In the genomic region with DNA sequence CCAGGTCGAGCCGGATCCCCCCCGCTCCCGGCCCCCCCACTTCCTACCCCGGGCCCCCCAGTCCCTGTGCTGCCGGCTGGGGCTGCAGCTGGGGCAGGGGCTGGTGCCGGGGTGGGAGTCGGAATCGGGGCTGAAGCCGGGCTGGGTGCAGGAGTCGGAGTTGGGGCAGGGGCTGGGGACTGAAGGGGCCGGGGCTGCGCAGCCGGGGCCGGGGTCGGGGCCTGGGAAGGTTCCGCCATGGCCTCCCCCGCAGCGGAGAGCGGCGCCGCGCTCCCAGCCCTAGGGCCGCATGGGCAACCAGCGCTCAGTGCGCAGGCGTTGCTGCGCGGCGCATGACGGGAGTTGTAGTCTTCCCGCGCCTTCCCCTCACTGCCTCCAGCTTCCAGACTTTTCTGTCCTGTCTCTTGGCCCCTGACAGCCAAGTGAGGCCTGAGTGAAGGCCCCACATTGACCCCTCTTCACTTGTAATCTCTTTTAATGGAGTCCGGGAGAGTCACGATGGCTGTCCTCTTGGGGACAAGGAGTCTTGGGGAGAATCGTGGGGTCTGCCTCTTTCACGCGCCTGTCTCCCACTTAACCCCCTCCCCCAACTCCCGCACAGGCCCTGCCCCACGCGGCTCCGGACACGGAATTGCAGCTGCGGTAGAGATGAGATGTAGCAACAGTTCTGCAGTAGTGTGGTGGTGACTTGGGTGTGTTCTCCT, we compare ENCODE assay signal across 8 cellular contexts. TPM values are rescaled to one million over a fixed set of nuclear protein-coding genes. Genes with fewer than 3 reads are reported as not detected.
DNase-seq lines count a peak whose midpoint lies in the region; ATAC-seq and TF ChIP-seq lines count a peak whose summit lies in the region.

Gene KAT2A, minus strand, starts transcription at position 302 of the 704 bp plus-strand sequence. Its CDS starts 63 bp downstream, at position 239.

- H3K27ac ChIP-seq in GM23338 (ENCODE audit: low read depth) (peak within 1 kb of the TSS; percentile 88; the same call in 1 of the 2 replicates), ascending aorta (no peak within 1 kb of the TSS), rectal smooth muscle tissue (ENCODE audit: low read depth, low read length) (peak within 1 kb of the TSS; percentile 59), uterus (peak within 1 kb of the TSS; percentile 67 to 77)

- H3K36me3 ChIP-seq in GM23338 (ENCODE audit: insufficient read depth) (no peaks in the 10 kb centered on the region), ascending aorta (peaks cover 11 to 27% of the 10 kb centered on the region in 2 donors), rectal smooth muscle tissue (ENCODE audit: control insufficient read depth, insufficient read depth, low read length) (peaks cover 8% of the 10 kb centered on the region), uterus (no peaks in the 10 kb centered on the region)

- H3K4me1 ChIP-seq in GM23338 (ENCODE audit: insufficient read depth) = peaks cover 19% of the 10 kb centered on the region; the same call in 1 of the 2 replicates
- H3K4me1 ChIP-seq in ascending aorta = peaks cover 0 to 16% of the 10 kb centered on the region in 2 donors
- no peaks in the 10 kb centered on the region for H3K4me1 ChIP-seq in rectal smooth muscle tissue (ENCODE audit: control insufficient read depth, insufficient read depth, low read length)
- peaks cover 0 to 9% of the 10 kb centered on the region in 2 donors for H3K4me1 ChIP-seq in uterus

- intact Hi-C loops in ascending aorta (cut with DNase I) (loop anchor here (5.0 kb wide), 1 partner anchor 36 kb away; no protein-coding TSS in a partner anchor), uterus (cut with DNase I; ENCODE audit: low total_unique reads) (no loop called here)

- no peaks in the 10 kb centered on the region for H3K79me2 ChIP-seq in GM23338 (replicated peaks; ENCODE audit: insufficient read depth)

- H2AFZ ChIP-seq in GM23338 = peak within 1 kb of the TSS; percentile 83

- TF ChIP-seq CTCF in GM23338 (conservative IDR thresholded peaks at IDR 0.05; ENCODE audit: low read depth in 2 of 2) = no peak
- no peak for TF ChIP-seq CTCF in ascending aorta (IDR thresholded peaks at IDR 0.05)
- no peak for TF ChIP-seq CTCF in uterus (IDR thresholded peaks at IDR 0.05)

- peaks cover 23% of the 10 kb centered on the region for H3K27me3 Mint-ChIP-seq in GM23338 (ENCODE audit: insufficient read depth, low read depth, poor library complexity)

- H3K4me1 Mint-ChIP-seq in GM23338 = peaks cover 25% of the 10 kb centered on the region

- H3K27me3 ChIP-seq in GM23338 (ENCODE audit: insufficient read depth) (no peaks in the 10 kb centered on the region), ascending aorta (no peaks in the 10 kb centered on the region), rectal smooth muscle tissue (ENCODE audit: control insufficient read depth, insufficient read depth, low read length) (no peaks in the 10 kb centered on the region), uterus (no peaks in the 10 kb centered on the region)

- H3K4me3 Mint-ChIP-seq in GM23338 = peak within 1 kb of the TSS; percentile 67

- DNase-seq in DMS 273 treated with DMSO at 0.1 percent for 48 hours (lab: John Stamatoyannopoulos, UW) (peak; percentile 38), GM23338 (ENCODE audit: low spot score) (peak; percentile 94), NCI-H1092 (lab: John Stamatoyannopoulos, UW) (peak; percentile 66), T-helper 9 cell (peak; percentile 64), ascending aorta (ENCODE audit: low spot score in 2 of 2) (peak in 1 of 2 donors; percentile 87), hepatic stellate cell (ENCODE audit: low spot score) (peak; percentile 98), uterus (peak; percentile 76 to 87)

- H3F3A ChIP-seq in GM23338 (replicated peaks; ENCODE audit: low read depth) = peaks cover 10% of the 10 kb centered on the region; the same call in 1 of the 2 replicates

- TF ChIP-seq POLR2A in uterus (IDR thresholded peaks at IDR 0.05) = peak in 1 of 2 donors; percentile 40

- H3K9ac ChIP-seq in rectal smooth muscle tissue (ENCODE audit: low read length) = no peak within 1 kb of the TSS

- peaks cover 35% of the 10 kb centered on the region for H3K36me3 Mint-ChIP-seq in GM23338 (ENCODE audit: low read depth)

- H3K9me3 ChIP-seq in ascending aorta (no peaks in the 10 kb centered on the region), uterus (no peaks in the 10 kb centered on the region)

- H3K4me3 ChIP-seq in GM23338 = peak within 1 kb of the TSS; percentile 75
- H3K4me3 ChIP-seq in ascending aorta = peak within 1 kb of the TSS; percentile 87 to 98
- peak within 1 kb of the TSS; percentile 58 for H3K4me3 ChIP-seq in rectal smooth muscle tissue (ENCODE audit: low read length)
- peak within 1 kb of the TSS; percentile 86 to 90 for H3K4me3 ChIP-seq in uterus

- H3K27ac Mint-ChIP-seq in GM23338 = peak within 1 kb of the TSS; percentile 56; the same call in 1 of the 2 replicates

- H3K9me3 Mint-ChIP-seq in GM23338 = no peaks in the 10 kb centered on the region; the same call in 2 of the 3 replicates

- H3K4me2 ChIP-seq in GM23338 = peak within 1 kb of the TSS; percentile 86

- H3K9me2 ChIP-seq in GM23338 (ENCODE audit: insufficient read depth) = no peaks in the 10 kb centered on the region

- 0 out of 2 replicates have a peak, but pooled peaks cover 2% of the 10 kb centered on the region for H4K20me1 ChIP-seq in GM23338 (replicated peaks; ENCODE audit: insufficient read depth)

- ATAC-seq in GM23338 = peak; percentile 82

TF ChIP-seq in GM23338, 12 proteins besides CTCF, POLR2A, EP300 and RAD21 (continues in another document):
- no peak for TF ChIP-seq ZNF462 (CRISPR knock-in tag; IDR thresholded peaks at IDR 0.05)
- peak; percentile 70 for TF ChIP-seq POLR2AphosphoS5 (IDR thresholded peaks at IDR 0.05; ENCODE audit: low read depth)
- no peak for TF ChIP-seq ZNF114 (CRISPR knock-in tag; IDR thresholded peaks at IDR 0.05)
- no peak for TF ChIP-seq EZH2 (IDR thresholded peaks at IDR 0.05; ENCODE audit: low read depth, unreplicated experiment)
- TF ChIP-seq JUNB (IDR thresholded peaks at IDR 0.05; ENCODE audit: unreplicated experiment) = no peak

RNA-seq across cellular contexts. Expression of gene KAT2A, which starts in this region (rescaled TPM):
- total RNA-seq in GM23338 (2014; rRNA removed; shearing (Covaris generic)) = 25.2 and 44.5 TPM in 2 replicates
- 13.9 and 16.4 TPM in 2 replicates for polyA plus RNA-seq in GM23338 (2016; fragmentation: Nextera tagmentation; extraction: Ambion mirVana)
- total RNA-seq in ascending aorta = 94.3 TPM
- 10 to 100 TPM; 20.9 to 80.9 (median 39.2) TPM for total RNA-seq in uterus

Comparison
In these comparisons a context has a peak if more than half of its experiments do, and no peak if none do; other contexts are left out.
1. H3K27ac ChIP-seq: peak in GM23338 (single experiment), rectal smooth muscle tissue (single experiment) and uterus (2 of 2); none in ascending aorta (0 of 2).
2. Peak in every context shown above with its lines, with median percentiles within 50 percentile points of each other: H3K4me3 ChIP-seq.